ENCODE assay signal across 23 cellular contexts in the genomic region with DNA sequence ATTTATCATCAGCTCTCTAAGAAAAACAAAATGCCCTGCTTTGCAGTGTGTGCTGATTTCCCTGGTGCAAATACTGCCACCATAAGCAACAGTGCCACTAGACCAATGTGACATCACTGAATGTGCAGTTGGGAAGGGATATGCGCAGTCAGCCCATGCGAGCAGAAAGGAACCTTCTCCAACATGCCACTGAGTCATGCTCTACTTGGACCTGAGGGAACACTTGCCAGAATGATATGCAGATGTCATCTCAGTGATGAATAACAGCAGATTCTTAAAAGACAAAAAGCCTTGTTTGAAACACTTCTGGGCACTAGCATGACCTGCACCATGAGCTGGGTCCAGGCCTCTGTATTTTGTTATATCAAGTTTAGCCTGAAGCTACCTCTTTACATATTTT. TPM values are rescaled to one million over a fixed set of nuclear protein-coding genes. Genes with fewer than 3 reads are reported as not detected.
A peak's percentile ranks its signal among the peaks of the same experiment; 100 is the strongest.
DNase-seq lines count a peak whose midpoint lies in the region; ATAC-seq and TF ChIP-seq lines count a peak whose summit lies in the region.
"Had no signal": no experiment of that assay in that cellular context is flagged by ENCODE, and none has a peak within 500 bp of the region (broad histone marks: within the 10 kb centered on the region; RNA-seq: fewer than 3 reads in every experiment).

No MANE protein-coding gene starts in this region.

- no peak for TF ChIP-seq CTCF in foreskin keratinocyte (conservative IDR thresholded peaks at IDR 0.05)

- no peak overlapping the region for H3K4me3 ChIP-seq in adipocyte (ENCODE audit: low read length)
- H3K4me3 ChIP-seq: SJCRH30 had no signal

- H3K4me1 ChIP-seq in adipocyte (ENCODE audit: control insufficient read depth, insufficient read depth, low read length) (no peaks in the 10 kb centered on the region), foreskin keratinocyte (no peaks in the 10 kb centered on the region)
- H3K4me1 ChIP-seq: BE2C, SJCRH30 had no signal

- H3K9ac ChIP-seq in adipocyte (ENCODE audit: low read length): no peak overlapping the region
- H3K9ac ChIP-seq: KMS-11 had no signal

- peak; percentile 17 for ATAC-seq in stimulated activated naive CD8-positive, alpha-beta T cell treated with anti-CD3 and anti-CD28 coated beads, Interleukin-15, Interleukin-2, amounts not matched to agents 100 U/mL and 50 U/mL, for 24 hours
- no peak for ATAC-seq in stimulated activated naive CD8-positive, alpha-beta T cell treated with anti-CD3 and anti-CD28 coated beads, Interleukin-15, amount 100 ng/mL, for 72 hours
- ATAC-seq in foreskin keratinocyte (peak; percentile 70), HG02610 (IDR thresholded peaks at IDR 0.05; ENCODE audit: unreplicated experiment) (no peak)

- DNase-seq in stimulated activated naive CD8-positive, alpha-beta T cell treated with anti-CD3 and anti-CD28 coated beads, Interleukin-15, Interleukin-2, amounts not matched to agents 100 U/mL and 50 U/mL, for 24 hours: no peak
- DNase-seq in stimulated activated naive CD8-positive, alpha-beta T cell treated with anti-CD3 and anti-CD28 coated beads, Interleukin-15, amount 100 ng/mL, for 72 hours: no peak
- DNase-seq in adipocyte (ENCODE audit: low read depth) (peak; percentile 28), foreskin keratinocyte (peak; percentile 16 to 54), cortex of kidney (lab: John Stamatoyannopoulos, UW) (no peak), SK-N-DZ (ENCODE audit: low spot score) (no peak), occipital lobe (lab: John Stamatoyannopoulos, UW) (no peak)
- DNase-seq: BE2C; CD4-positive, CD25-positive, alpha-beta regulatory T cell; COR-L47; DMS 273 treated with DMSO at 0.1 percent for 48 hours; DMS79 treated with DMSO at 0.1 percent for 48 hours; GOT3; HCEC 1CT; NCI-H1105; NCI-H146; NCI-H2029 treated with DMSO at 0.1 percent for 48 hours; NCI-H2171; NCI-H526; OCI-M1; SJCRH30 had no signal

- H3K4me1 Mint-ChIP-seq in stimulated activated naive CD8-positive, alpha-beta T cell treated with anti-CD3 and anti-CD28 coated beads, Interleukin-15, amount 100 ng/mL, for 72 hours: peaks cover 52% of the 10 kb centered on the region

- no peak overlapping the region for H3K27ac ChIP-seq in foreskin keratinocyte
- H3K27ac ChIP-seq: KMS-11, SJCRH30 had no signal

- H3K36me3 ChIP-seq in adipocyte (ENCODE audit: control insufficient read depth, insufficient read depth, low read length, severe bottlenecking): no peaks in the 10 kb centered on the region
- H3K36me3 ChIP-seq: BE2C, SJCRH30 had no signal

- no peaks in the 10 kb centered on the region for H3K9me3 ChIP-seq in adipocyte (ENCODE audit: control insufficient read depth, low read length)
- H3K9me3 ChIP-seq: BE2C, SJCRH30 had no signal

- H3K4me3 Mint-ChIP-seq in stimulated activated naive CD8-positive, alpha-beta T cell treated with anti-CD3 and anti-CD28 coated beads, Interleukin-15, amount 100 ng/mL, for 72 hours: no peak overlapping the region
- H3K4me3 Mint-ChIP-seq: CD4-positive, CD25-positive, alpha-beta regulatory T cell had no signal

- H3K27me3 Mint-ChIP-seq in stimulated activated naive CD8-positive, alpha-beta T cell treated with anti-CD3 and anti-CD28 coated beads, Interleukin-15, amount 100 ng/mL, for 72 hours: peaks cover 11% of the 10 kb centered on the region

- H3K27ac Mint-ChIP-seq in stimulated activated naive CD8-positive, alpha-beta T cell treated with anti-CD3 and anti-CD28 coated beads, Interleukin-15, amount 100 ng/mL, for 72 hours: no peak overlapping the region

- H3K27me3 ChIP-seq in adipocyte (replicated peaks; ENCODE audit: control insufficient read depth, insufficient read depth, low read length) (peaks cover 13% of the 10 kb centered on the region), foreskin keratinocyte (no peaks in the 10 kb centered on the region)
- H3K27me3 ChIP-seq: BE2C, SJCRH30 had no signal

- H3K9me3 Mint-ChIP-seq in stimulated activated naive CD8-positive, alpha-beta T cell treated with anti-CD3 and anti-CD28 coated beads, Interleukin-15, amount 100 ng/mL, for 72 hours: peaks cover 0 to 7% of the 10 kb centered on the region in 2 donors
- H3K9me3 Mint-ChIP-seq: CD4-positive, CD25-positive, alpha-beta regulatory T cell had no signal

RNA-seq across cellular contexts. Expression of gene REL, which starts 55.2 kb away (rescaled TPM):
- total RNA-seq in foreskin keratinocyte: 9.6 and 11.1 TPM in 2 replicates
- 0.32 and 0.42 TPM in 2 replicates for polyA plus RNA-seq in foreskin keratinocyte
- polyA plus RNA-seq in SK-N-DZ (2014; cell fraction: cytosol; rRNA removed): 2.1 and 3.4 TPM in 2 replicates
- 0.86 and 1.4 TPM in 2 replicates for polyA plus RNA-seq in SK-N-DZ (2014; cell fraction: nucleus; rRNA removed)
- total RNA-seq in occipital lobe: 8.6 TPM

Comparison
In these comparisons a context has a peak if more than half of its experiments do, and no peak if none do; other contexts are left out.
1. ATAC-seq: peak in stimulated activated naive CD8-positive, alpha-beta T cell treated with anti-CD3 and anti-CD28 coated beads, Interleukin-15, Interleukin-2, amounts not matched to agents 100 U/mL and 50 U/mL, for 24 hours (single experiment) and foreskin keratinocyte (single experiment); none in stimulated activated naive CD8-positive, alpha-beta T cell treated with anti-CD3 and anti-CD28 coated beads, Interleukin-15, amount 100 ng/mL, for 72 hours (single experiment) and HG02610 (single experiment).
2. DNase-seq: peak in adipocyte (single experiment) and foreskin keratinocyte (2 of 2); none in stimulated activated naive CD8-positive, alpha-beta T cell treated with anti-CD3 and anti-CD28 coated beads, Interleukin-15, Interleukin-2, amounts not matched to agents 100 U/mL and 50 U/mL, for 24 hours (single experiment), stimulated activated naive CD8-positive, alpha-beta T cell treated with anti-CD3 and anti-CD28 coated beads, Interleukin-15, amount 100 ng/mL, for 72 hours (0 of 2), cortex of kidney (single experiment), SK-N-DZ (single experiment) and occipital lobe (single experiment).